8 cellular contexts compared by ENCODE assay signal in genomic region chr13:95677564-95678386, GRCh38. TPM values are rescaled to one million over a fixed set of nuclear protein-coding genes. Genes with fewer than 3 reads are reported as not detected.
A peak's percentile ranks its signal among the peaks of the same experiment; 100 is the strongest.
DNase-seq lines count a peak whose midpoint lies in the region; ATAC-seq and TF ChIP-seq lines count a peak whose summit lies in the region.

No MANE protein-coding gene starts in this region.

- peak; percentile 13 for TF ChIP-seq EP300 in suprapubic skin (IDR thresholded peaks at IDR 0.05)

- H3K4me3 ChIP-seq in NB4 (ENCODE audit: low read depth, low read length) (peak overlapping the region; percentile 94), breast epithelium (peak overlapping the region; percentile 78 to 94 (median 85)), left lung (peak overlapping the region; percentile 80 to 82), suprapubic skin (peak overlapping the region; percentile 72)

- DNase-seq in activated CD4-positive, alpha-beta T cell treated with anti-CD3 and anti-CD28 coated beads for 4 hours: peak; percentile 3 to 11
- no peak for DNase-seq in activated CD4-positive, alpha-beta T cell treated with anti-CD3 and anti-CD28 coated beads for 48 hours
- DNase-seq in NB4 (ENCODE audit: low read depth) (peak; percentile 45), breast epithelium (ENCODE audit: low spot score in 2 of 2) (peak in 1 of 2 donors; percentile 44), left lung (peak in 1 of 2 donors; percentile 68), suprapubic skin (ENCODE audit: low spot score in 2 of 2) (peak; percentile 84 to 90)

- H3K27me3 ChIP-seq in breast epithelium: no peaks in the 10 kb centered on the region
- H3K27me3 ChIP-seq in left lung: no peaks in the 10 kb centered on the region
- H3K27me3 ChIP-seq in suprapubic skin: no peaks in the 10 kb centered on the region

- intact Hi-C loops in breast epithelium (cut with DNase I; ENCODE audit: low total_unique reads) (no loop called here), left lung (cut with DNase I) (no loop called here)

- no peak for ATAC-seq in left lung
- no peak for ATAC-seq in HG02884 (IDR thresholded peaks at IDR 0.05; ENCODE audit: unreplicated experiment)
- no peak for ATAC-seq in HG02885 (IDR thresholded peaks at IDR 0.05; ENCODE audit: poor library complexity, unreplicated experiment)

- H3K36me3 ChIP-seq in breast epithelium (no peaks in the 10 kb centered on the region), left lung (no peaks in the 10 kb centered on the region), suprapubic skin (peaks cover 3% of the 10 kb centered on the region)

- TF ChIP-seq POLR2A in NB4 (IDR thresholded peaks at IDR 0.05; ENCODE audit: extremely low read depth, insufficient read length) (no peak), breast epithelium (IDR thresholded peaks at IDR 0.05) (no peak), suprapubic skin (IDR thresholded peaks at IDR 0.05) (no peak)

- no peak for TF ChIP-seq CTCF in NB4 (IDR thresholded peaks at IDR 0.05; ENCODE audit: low read depth, low read length)
- TF ChIP-seq CTCF in breast epithelium (IDR thresholded peaks at IDR 0.05): no peak
- no peak for TF ChIP-seq CTCF in left lung (IDR thresholded peaks at IDR 0.05)
- no peak for TF ChIP-seq CTCF in suprapubic skin (IDR thresholded peaks at IDR 0.05)

- H3K9me3 ChIP-seq in breast epithelium: no peaks in the 10 kb centered on the region
- peaks cover 0 to 6% of the 10 kb centered on the region in 2 donors for H3K9me3 ChIP-seq in left lung
- no peaks in the 10 kb centered on the region for H3K9me3 ChIP-seq in suprapubic skin

- peak overlapping the region; percentile 95 to 96 for H3K27ac ChIP-seq in breast epithelium
- H3K27ac ChIP-seq in left lung: peak overlapping the region; percentile 95 to 99
- H3K27ac ChIP-seq in suprapubic skin: peak overlapping the region; percentile 91

- WGBS in suprapubic skin: under 1% methylated on average over 22 of the region's 31 CpGs

- peaks cover 0 to 20% of the 10 kb centered on the region in 2 donors for H3K4me1 ChIP-seq in breast epithelium
- peaks cover 14 to 66% of the 10 kb centered on the region in 2 donors for H3K4me1 ChIP-seq in left lung
- H3K4me1 ChIP-seq in suprapubic skin: peaks cover 29% of the 10 kb centered on the region

RNA-seq across cellular contexts. Expression of gene DNAJC3, which starts 0.8 kb away (rescaled TPM):
- total RNA-seq in breast epithelium (10 to 100 TPM; 44.3 to 62.3 (median 60.3) TPM), left lung (10 to 100 TPM; 61.2 to 87.8 TPM), suprapubic skin (10 to 100 TPM; 27.1 to 33.5 (median 30.7) TPM)

RNA-seq across cellular contexts. Expression of gene DZIP1, which starts 33.3 kb away (rescaled TPM):
- total RNA-seq in breast epithelium (10 to 100 TPM; 10.2 to 20.3 (median 10.4) TPM), left lung (10 to 100 TPM in 1 of 2 donors, 1 to 10 TPM in 1; 8.2 to 11.0 TPM), suprapubic skin (1 to 10 TPM; 1.5 to 4.8 (median 3.4) TPM)
